Comparison of ENCODE assay signal across 8 cellular contexts in genomic region chr3:141011511-141012262, GRCh38. TPM values are rescaled to one million over a fixed set of nuclear protein-coding genes. Genes with fewer than 3 reads are reported as not detected.
DNase-seq lines count a peak whose midpoint lies in the region; ATAC-seq, FAIRE-seq and TF ChIP-seq lines count a peak whose summit lies in the region.

No MANE protein-coding gene starts in this region.

- CTCF ChIA-PET in A549 (lab: Yijun Ruan, JAX) = interaction anchor here (0.6 to 2.9 kb wide), 12 partner anchors 9 to 1475 kb away, joined by 3 to 23 read pairs (median 3); no protein-coding TSS in a partner anchor

- no peak for FAIRE-seq in A549 (lab: Jason Lieb, UNC)

- H3K27ac ChIP-seq in A549 (no peak overlapping the region), lung (ENCODE audit: low read depth in 1 of 2, low read length in 1 of 2) (no peak overlapping the region)

- no peak overlapping the region for H3K4me2 ChIP-seq in A549

- TF ChIP-seq POLR2A in A549 (IDR thresholded peaks at IDR 0.05; ENCODE audit: low read length) = no peak

- H3K27me3 ChIP-seq in lung (ENCODE audit: control insufficient read depth, insufficient read depth) = no peaks in the 10 kb centered on the region

- 5% methylated on average over 14 of the region's 14 CpGs for WGBS in A549 (ENCODE audit: missing lambda C conversion rate)
- 25% methylated on average over 14 of the region's 14 CpGs for WGBS in lung, 2 donors

- H3K4me1 ChIP-seq in A549 (no peaks in the 10 kb centered on the region), lung (ENCODE audit: control insufficient read depth in 2 of 2, insufficient read depth in 2 of 2, low read length in 2 of 2) (peaks cover 0 to 3% of the 10 kb centered on the region in 2 donors)

- ATAC-seq in A549 = peak; percentile 83 to 98
- ATAC-seq in GM18517 (IDR thresholded peaks at IDR 0.05; ENCODE audit: unreplicated experiment) = peak; percentile 74
- peak; percentile 90 for ATAC-seq in HG03159 (IDR thresholded peaks at IDR 0.05; ENCODE audit: unreplicated experiment)
- ATAC-seq in lung (ENCODE audit: insufficient read depth, low FRiP score) = peak; percentile 46

- POLR2A ChIA-PET in A549 (lab: Yijun Ruan, JAX) = no interaction called here

- H3K4me3 ChIP-seq in A549 = no peak overlapping the region
- no peak overlapping the region for H3K4me3 ChIP-seq in lung

- DNase-seq in A549 (ENCODE audit: low read depth in 1 of 2, low spot score in 1 of 2) (peak; percentile 18 to 56), NCI-H526 (lab: John Stamatoyannopoulos, UW) (peak; percentile 42 to 88), dermis microvascular lymphatic vessel endothelial cell (ENCODE audit: low read depth in 2 of 2) (peak; percentile 40 to 68), lung (ENCODE audit: low spot score) (peak; percentile 75)
- DNase-seq in activated CD4-positive, alpha-beta T cell treated with anti-CD3 and anti-CD28 coated beads, Interleukin-2, amount 50 U/mL, for 48 hours = peak; percentile 85 to 88
- DNase-seq in stimulated activated CD8-positive, alpha-beta memory T cell treated with anti-CD3 and anti-CD28 coated beads, Interleukin-12 subunit alpha, Interleukin-12 subunit beta, amount 100 ng/mL, for 4 hours (ENCODE audit: low read depth) = peak; percentile 17

- TF ChIP-seq RAD21 in A549 (conservative IDR thresholded peaks at IDR 0.05 in 1 of 2, IDR thresholded peaks at IDR 0.05 in 1 of 2) = peak; percentile 41 to 63; a peak in 4 of 5 replicates

- TF ChIP-seq CTCF in A549 (IDR thresholded peaks at IDR 0.05) (peak; percentile 53), lung (IDR thresholded peaks at IDR 0.05; ENCODE audit: control extremely low read depth, extremely low read depth) (peak; percentile 25)

- no peak for TF ChIP-seq EP300 in A549 (IDR thresholded peaks at IDR 0.05)

- no peaks in the 10 kb centered on the region for H3K36me3 ChIP-seq in lung (ENCODE audit: control insufficient read depth in 2 of 2, insufficient read depth in 2 of 2, low read length in 2 of 2)

- H3K9me3 ChIP-seq in A549 (0 out of 3 replicates have a peak, but pooled peaks cover 1% of the 10 kb centered on the region), lung (ENCODE audit: control insufficient read depth in 2 of 2, insufficient read depth in 1 of 2, low read length in 1 of 2) (no peaks in the 10 kb centered on the region)

TF ChIP-seq in A549, 52 proteins besides CTCF, POLR2A, EP300 and RAD21:
- TF ChIP-seq BHLHE40 (IDR thresholded peaks at IDR 0.05; ENCODE audit: low read depth, low read length) = no peak
- TF ChIP-seq CHD4 (IDR thresholded peaks at IDR 0.05; ENCODE audit: borderline replicate concordance) = no peak
- TF ChIP-seq TFCP2L1 (CRISPR knock-in tag; IDR thresholded peaks at IDR 0.05) = no peak
- no peak for TF ChIP-seq KDM1A (IDR thresholded peaks at IDR 0.05; ENCODE audit: low read depth)
- TF ChIP-seq MYC (IDR thresholded peaks at IDR 0.05; ENCODE audit: borderline replicate concordance, low read length) = no peak
- no peak for TF ChIP-seq PHF8 (IDR thresholded peaks at IDR 0.05; ENCODE audit: borderline replicate concordance, low read depth)
- TF ChIP-seq MAFK (IDR thresholded peaks at IDR 0.05; ENCODE audit: partially characterized antibody) = peak; percentile 41
- no peak for TF ChIP-seq ZNF302 (CRISPR knock-in tag; IDR thresholded peaks at IDR 0.05)
- TF ChIP-seq SREBF2 (IDR thresholded peaks at IDR 0.05) = no peak
- no peak for TF ChIP-seq MAZ (IDR thresholded peaks at IDR 0.05; ENCODE audit: borderline replicate concordance, low read depth, low read length)
- no peak for TF ChIP-seq POLR2AphosphoS2 (conservative IDR thresholded peaks at IDR 0.05; ENCODE audit: low read length)
- no peak for TF ChIP-seq GATA3 (IDR thresholded peaks at IDR 0.05; ENCODE audit: borderline replicate concordance)
- TF ChIP-seq SMC3 (IDR thresholded peaks at IDR 0.05) = peak; percentile 42; the same call in 2 of the 3 replicates
- TF ChIP-seq NPAS2 (CRISPR knock-in tag; IDR thresholded peaks at IDR 0.05; ENCODE audit: borderline replicate concordance) = no peak
- no peak for TF ChIP-seq FOSB (CRISPR knock-in tag; IDR thresholded peaks at IDR 0.05)
- no peak for TF ChIP-seq RCOR1 (IDR thresholded peaks at IDR 0.05; ENCODE audit: low read depth, low read length)
TF ChIP-seq in A549: peak in this region for 2.

RNA-seq across cellular contexts. Expression of gene SPSB4, which starts 39.5 kb away (rescaled TPM):
- 0.03 TPM in 1 of 2 replicates, not detected in the other for polyA plus RNA-seq in A549 (2011; rRNA removed)
- 0.01 and 0.06 TPM in 2 replicates for polyA plus RNA-seq in A549 (2012; cell fraction: cytosol; rRNA removed)
- polyA plus RNA-seq in A549 (2012; cell fraction: nucleus; rRNA removed) = 0.02 and 0.10 TPM in 2 replicates
- polyA plus RNA-seq in A549 (2017; fragmentation: RNase III; extraction: RNeasy Plus Mini Kit Qiagen cat#74134 plus additional on column Dnase treatment) = 0.04 to 0.05 TPM (median 0.05 TPM) in 3 replicates
- polyA minus RNA-seq in A549 (2011; rRNA and poly(A)+ RNA removed) = not detected in 2 replicates
- total RNA-seq in dermis microvascular lymphatic vessel endothelial cell = under 0.01 TPM in 2 replicates
- total RNA-seq in lung = 1 to 10 TPM; 2.4 to 4.4 TPM
- polyA plus RNA-seq in lung = under 1 TPM; 0.25 to 0.65 TPM

Comparison
In these comparisons a context has a peak if more than half of its experiments do, and no peak if none do; other contexts are left out.
1. DNase-seq: peak in every context shown above with its lines; median percentile 86 in activated CD4-positive, alpha-beta T cell treated with anti-CD3 and anti-CD28 coated beads, Interleukin-2, amount 50 U/mL, for 48 hours; 75 in lung; 65 in NCI-H526; 54 in dermis microvascular lymphatic vessel endothelial cell; 37 in A549; 17 in stimulated activated CD8-positive, alpha-beta memory T cell treated with anti-CD3 and anti-CD28 coated beads, Interleukin-12 subunit alpha, Interleukin-12 subunit beta, amount 100 ng/mL, for 4 hours.